In the genomic region with DNA sequence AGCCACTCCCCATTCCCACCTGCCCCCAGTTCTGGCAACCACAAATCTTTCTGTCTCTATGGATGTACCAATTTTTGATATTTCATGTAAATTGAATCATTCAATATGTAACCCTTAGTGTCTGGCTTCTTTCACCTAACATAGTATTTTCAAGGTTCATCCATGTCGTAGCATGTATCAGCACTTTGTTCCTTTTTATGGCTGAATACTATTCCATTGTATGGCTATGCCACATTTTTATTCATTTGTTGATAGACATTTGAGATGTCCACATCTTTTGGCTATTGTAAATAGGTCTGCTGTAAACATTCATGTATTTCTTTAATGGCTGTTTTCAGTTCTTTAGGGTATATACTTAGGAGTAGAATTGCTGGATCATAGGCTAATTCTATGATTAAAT, we compare ENCODE assay signal across 8 cellular contexts.
"Had no signal": no experiment of that assay in that cellular context is flagged by ENCODE, and none has a peak within 500 bp of the region (broad histone marks: within the 10 kb centered on the region; RNA-seq: fewer than 3 reads in every experiment).

No MANE protein-coding gene starts in this region.

- H3K9me3 ChIP-seq: HAP-1 had no signal

- H3K27ac ChIP-seq: GM23248 had no signal

- H3K9ac ChIP-seq: GM23248 had no signal

- H2AFZ ChIP-seq: GM23248, GM23338 had no signal

- H3K4me2 ChIP-seq: GM23338 had no signal

- ATAC-seq: GM23338, HCT116 had no signal

- DNase-seq: GM23248, GOT3, H7, H9, HFFc6 had no signal

- H3K36me3 ChIP-seq: HAP-1 had no signal

- H3K4me3 ChIP-seq: GM23248, GM23338, HAP-1 had no signal

- H3K4me1 ChIP-seq: HAP-1 had no signal
